8 cellular contexts compared by ENCODE assay signal in the genomic region with DNA sequence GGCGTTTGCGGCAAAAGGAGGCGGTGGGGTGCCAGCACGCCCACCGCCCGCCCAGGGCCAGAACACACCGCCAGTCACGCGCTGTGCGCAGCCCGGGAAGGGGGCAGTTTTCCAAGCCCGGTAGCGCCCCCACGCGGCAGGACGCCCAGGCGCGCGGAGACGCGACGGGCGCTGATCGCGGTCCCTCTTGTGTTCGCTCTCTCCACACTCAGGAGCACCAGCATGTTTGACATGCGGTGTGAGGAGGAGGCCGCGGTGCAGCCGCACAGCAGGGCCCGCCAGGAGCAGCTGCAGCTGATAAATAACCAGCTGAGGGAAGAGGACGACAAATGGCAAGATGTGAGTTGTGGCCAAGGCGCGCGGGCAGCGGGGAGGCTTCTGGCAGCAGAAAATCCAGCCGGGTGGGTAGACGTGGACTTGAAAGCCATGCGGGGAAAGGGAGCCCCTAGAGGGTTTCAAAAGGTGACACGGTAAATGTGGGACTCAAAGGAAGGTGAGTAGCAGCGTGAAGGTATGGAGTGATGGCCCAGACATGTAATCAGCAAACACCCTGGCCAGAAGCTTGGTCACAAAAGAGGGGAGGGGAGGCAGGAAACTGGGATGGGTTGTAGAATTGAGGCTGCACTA.
DNase-seq lines count a peak whose midpoint lies in the region; ATAC-seq and TF ChIP-seq lines count a peak whose summit lies in the region.

No MANE protein-coding gene starts in this region.

- peaks cover 26% of the 10 kb centered on the region for H3K27me3 Mint-ChIP-seq in activated CD4-positive, alpha-beta memory T cell treated with anti-CD3 and anti-CD28 coated beads, Interleukin-2, amount 10 ng/mL, durations not matched to agents 7 days and 5 days
- H3K27me3 Mint-ChIP-seq in osteocyte (ENCODE audit: unreplicated experiment), result peaks cover 48% of the 10 kb centered on the region

- ATAC-seq in GM18520 (IDR thresholded peaks at IDR 0.05; ENCODE audit: unreplicated experiment) (no peak), PC-3 (no peak)

- no peaks in the 10 kb centered on the region; the same call in 1 of the 2 replicates for H3K36me3 ChIP-seq in PC-3 (ENCODE audit: low read depth, low read length)

- H2AFZ ChIP-seq in PC-3 (ENCODE audit: low read length), result no peak overlapping the region

- no peaks in the 10 kb centered on the region for H3K27me3 ChIP-seq in PC-3 (ENCODE audit: low read length)

- no peaks in the 10 kb centered on the region for H3K36me3 Mint-ChIP-seq in activated CD4-positive, alpha-beta memory T cell treated with anti-CD3 and anti-CD28 coated beads, Interleukin-2, amount 10 ng/mL, durations not matched to agents 7 days and 5 days (ENCODE audit: low read depth)
- H3K36me3 Mint-ChIP-seq in osteocyte (ENCODE audit: unreplicated experiment), result no peaks in the 10 kb centered on the region

- intact Hi-C loops in head of caudate nucleus (cut with DNase I), result no loop called here
- intact Hi-C loops in PC-3 (cut with micrococcal nuclease), result no loop called here

- H3K27ac ChIP-seq in PC-3 (ENCODE audit: low read length), result no peak overlapping the region

- no peaks in the 10 kb centered on the region for H3F3A ChIP-seq in PC-3 (ENCODE audit: low read length, unreplicated experiment)

- H3K4me2 ChIP-seq in PC-3 (ENCODE audit: low read length), result no peak overlapping the region

- POLR2A ChIA-PET in activated CD4-positive, alpha-beta memory T cell treated with anti-CD3 and anti-CD28 coated beads, Interleukin-2, amount 10 ng/mL, durations not matched to agents 7 days and 5 days (lab: Charles Lee), result no interaction called here
- POLR2A ChIA-PET in PC-3 (lab: Charles Lee; ENCODE audit: unreplicated experiment), result no interaction called here

- TF ChIP-seq CTCF in GM13977 (IDR thresholded peaks at IDR 0.05; ENCODE audit: extremely low read depth, insufficient read depth, missing control alignments) (peak; percentile 51), osteocyte (IDR thresholded peaks at IDR 0.05) (peak; percentile 60), PC-3 (conservative IDR thresholded peaks at IDR 0.05; ENCODE audit: low read depth, low read length) (no peak)

- BruUV-seq in PC-3 (replicated peaks; lab: Mats Ljungman, UMichigan), result no TSS peak

- no peaks in the 10 kb centered on the region for H3K9me3 ChIP-seq in PC-3 (ENCODE audit: low read length)

- no peaks in the 10 kb centered on the region for H3K79me2 ChIP-seq in PC-3 (ENCODE audit: low read length)

- no peak overlapping the region for H3K4me3 ChIP-seq in PC-3 (ENCODE audit: low read length)

- H3K4me3 Mint-ChIP-seq in activated CD4-positive, alpha-beta memory T cell treated with anti-CD3 and anti-CD28 coated beads, Interleukin-2, amount 10 ng/mL, durations not matched to agents 7 days and 5 days, result no peak overlapping the region
- no peak overlapping the region for H3K4me3 Mint-ChIP-seq in osteocyte (ENCODE audit: unreplicated experiment)

- no peaks in the 10 kb centered on the region for H3K9me2 ChIP-seq in PC-3 (replicated peaks; ENCODE audit: low read length)

- H3K9ac ChIP-seq in PC-3 (ENCODE audit: low read length), result no peak overlapping the region

- no peaks in the 10 kb centered on the region for H3K4me1 ChIP-seq in PC-3 (ENCODE audit: insufficient read depth, low read length)

- no peaks in the 10 kb centered on the region for H3K4me1 Mint-ChIP-seq in activated CD4-positive, alpha-beta memory T cell treated with anti-CD3 and anti-CD28 coated beads, Interleukin-2, amount 10 ng/mL, durations not matched to agents 7 days and 5 days
- no peaks in the 10 kb centered on the region for H3K4me1 Mint-ChIP-seq in osteocyte (ENCODE audit: unreplicated experiment)

- in situ Hi-C loops in GM13977 (cut with MboI; ENCODE audit: low pct_unique_long_range_greater_than_20kb, low sequenced_read_pairs, unreplicated experiment), result no loop called here

- H3K27ac Mint-ChIP-seq in activated CD4-positive, alpha-beta memory T cell treated with anti-CD3 and anti-CD28 coated beads, Interleukin-2, amount 10 ng/mL, durations not matched to agents 7 days and 5 days, result no peak overlapping the region
- H3K27ac Mint-ChIP-seq in osteocyte (ENCODE audit: unreplicated experiment), result no peak overlapping the region

- H4K20me1 ChIP-seq in PC-3 (ENCODE audit: low read length), result no peaks in the 10 kb centered on the region

- CTCF ChIA-PET in activated CD4-positive, alpha-beta memory T cell treated with anti-CD3 and anti-CD28 coated beads, Interleukin-2, amount 10 ng/mL, durations not matched to agents 7 days and 5 days (lab: Charles Lee), result interaction anchor here (0.7 to 1.7 kb wide), 4 partner anchors 16 to 363 kb away, joined by 3 to 9 read pairs (median 6); no protein-coding TSS in a partner anchor
- CTCF ChIA-PET in PC-3 (lab: Charles Lee), result interaction anchor here (0.6 kb wide), 1 partner anchor 312 kb away, joined by 4 read pairs; no protein-coding TSS in a partner anchor

- DNase-seq in GM13977 (ENCODE audit: low spot score) (no peak), head of caudate nucleus (peak; percentile 67 to 95 (median 89)), osteocyte (ENCODE audit: extremely low spot score, unreplicated experiment) (no peak), NOMO-1 treated with dmso at 0.1 percent for 144 hours (lab: John Stamatoyannopoulos, UW; ENCODE audit: unreplicated experiment) (no peak), PC-3 (no peak), KG1 (lab: John Stamatoyannopoulos, UW) (no peak)
- DNase-seq in activated CD4-positive, alpha-beta memory T cell treated with anti-CD3 and anti-CD28 coated beads, Interleukin-2, amount 10 ng/mL, durations not matched to agents 7 days and 5 days, result peak; percentile 18

- H3K9me3 Mint-ChIP-seq in activated CD4-positive, alpha-beta memory T cell treated with anti-CD3 and anti-CD28 coated beads, Interleukin-2, amount 10 ng/mL, durations not matched to agents 7 days and 5 days, result no peaks in the 10 kb centered on the region
- H3K9me3 Mint-ChIP-seq in osteocyte (ENCODE audit: unreplicated experiment), result no peaks in the 10 kb centered on the region

Comparison
In these comparisons a context has a peak if more than half of its experiments do, and no peak if none do; other contexts are left out.
1. DNase-seq: peak in activated CD4-positive, alpha-beta memory T cell treated with anti-CD3 and anti-CD28 coated beads, Interleukin-2, amount 10 ng/mL, durations not matched to agents 7 days and 5 days (single experiment) and head of caudate nucleus (42 of 42); none in GM13977 (single experiment), osteocyte (single experiment), NOMO-1 treated with dmso at 0.1 percent for 144 hours (single experiment), PC-3 (single experiment) and KG1 (single experiment).